In the genomic region with DNA sequence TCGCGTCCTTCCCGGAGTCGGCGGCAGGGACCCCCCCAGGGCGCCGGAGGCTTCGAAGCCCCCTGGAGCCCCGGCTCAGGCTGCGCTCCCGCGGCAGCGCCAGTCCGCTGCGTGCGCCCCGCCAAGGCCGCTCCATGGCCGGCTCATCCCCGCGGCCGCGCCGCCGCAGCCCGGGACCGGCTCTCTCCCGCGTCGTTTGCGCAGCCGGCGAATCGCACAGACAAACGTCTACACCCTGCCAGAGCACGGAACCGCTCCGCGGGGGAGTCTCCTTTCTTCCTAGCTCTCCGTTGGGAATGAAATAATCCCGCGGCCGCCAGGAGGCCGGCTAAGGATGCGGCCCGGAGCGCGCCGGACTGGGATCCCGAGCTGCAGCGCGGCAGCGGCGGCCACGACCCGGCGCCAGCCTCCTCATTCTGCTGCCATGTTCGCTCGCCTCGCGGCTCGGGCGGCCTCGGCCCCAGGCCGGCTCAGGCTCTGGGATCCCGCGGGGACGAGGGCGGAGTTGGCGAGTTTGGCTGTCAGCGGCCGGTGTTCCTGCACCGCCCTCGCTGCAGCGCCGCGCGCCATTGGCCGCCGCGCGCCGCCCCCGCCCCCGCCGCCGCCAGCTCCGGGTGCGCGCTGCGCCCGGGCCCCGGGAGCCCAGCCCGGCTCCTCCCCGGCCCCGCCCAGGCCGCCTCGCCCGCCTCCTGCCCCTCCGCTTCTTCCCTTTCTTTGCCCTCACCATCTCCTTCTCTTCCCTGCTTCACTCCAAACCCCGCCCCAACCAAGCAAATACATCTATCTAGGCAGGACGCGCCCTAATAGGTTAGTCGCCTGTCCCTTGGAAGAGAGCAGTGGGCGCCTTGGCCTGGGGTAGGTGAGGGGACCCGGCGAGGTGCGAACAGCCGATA, we compare ENCODE assay signal across 8 cellular contexts. TPM values are rescaled to one million over a fixed set of nuclear protein-coding genes. Genes with fewer than 3 reads are reported as not detected.
DNase-seq lines count a peak whose midpoint lies in the region; ATAC-seq and TF ChIP-seq lines count a peak whose summit lies in the region.

A gene with protein sequence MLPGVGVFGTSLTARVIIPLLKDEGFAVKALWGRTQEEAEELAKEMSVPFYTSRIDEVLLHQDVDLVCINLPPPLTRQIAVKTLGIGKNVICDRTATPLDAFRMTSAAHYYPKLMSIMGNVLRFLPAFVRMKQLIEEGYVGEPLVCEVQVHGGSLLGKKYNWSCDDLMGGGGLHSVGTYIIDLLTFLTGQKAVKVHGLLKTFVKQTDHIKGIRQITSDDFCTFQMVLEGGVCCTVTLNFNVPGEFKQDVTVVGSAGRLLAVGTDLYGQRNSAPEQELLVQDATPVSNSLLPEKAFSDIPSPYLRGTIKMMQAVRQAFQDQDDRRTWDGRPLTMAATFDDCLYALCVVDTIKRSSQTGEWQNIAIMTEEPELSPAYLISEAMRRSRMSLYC (minus strand): TSS at position 479 of the 893 bp plus-strand sequence. CDS start 710 bp downstream, outside the sequence.

- H4K20me1 ChIP-seq in Karpas-422 (ENCODE audit: insufficient read depth, low read depth, low read length) (peaks cover 22% of the 10 kb centered on the region), neural cell (ENCODE audit: insufficient read depth) (no peaks in the 10 kb centered on the region)

- peak within 1 kb of the TSS; percentile 85; the same call in 1 of the 2 replicates for H2AFZ ChIP-seq in Karpas-422 (ENCODE audit: low read length)
- peak within 1 kb of the TSS; percentile 51 for H2AFZ ChIP-seq in neural cell (ENCODE audit: low read depth, low read length)

- H3K79me2 ChIP-seq in Karpas-422 (ENCODE audit: low read length) = peaks cover 40% of the 10 kb centered on the region
- H3K79me2 ChIP-seq in neural cell (replicated peaks; ENCODE audit: insufficient read depth, low read length) = peaks cover 18% of the 10 kb centered on the region

- H3K4me1 ChIP-seq in Karpas-422 (ENCODE audit: low read length) = peaks cover 36% of the 10 kb centered on the region
- H3K4me1 ChIP-seq in RWPE2 (ENCODE audit: insufficient read depth, poor library complexity, severe bottlenecking) = peaks cover 20% of the 10 kb centered on the region
- H3K4me1 ChIP-seq in stomach smooth muscle (ENCODE audit: control insufficient read depth, insufficient read depth, low read length) = peaks cover 22% of the 10 kb centered on the region

- no peaks in the 10 kb centered on the region for H3K27me3 ChIP-seq in Karpas-422 (ENCODE audit: low read length)
- H3K27me3 ChIP-seq in RWPE2 (ENCODE audit: insufficient read depth, poor library complexity, severe bottlenecking) = no peaks in the 10 kb centered on the region
- no peaks in the 10 kb centered on the region for H3K27me3 ChIP-seq in neural cell (ENCODE audit: insufficient read depth, low read depth, low read length)
- no peaks in the 10 kb centered on the region for H3K27me3 ChIP-seq in stomach smooth muscle (ENCODE audit: control insufficient read depth in 1 of 2, insufficient read depth in 2 of 2, low read length in 2 of 2)

- TF ChIP-seq RAD21 in neural cell (conservative IDR thresholded peaks at IDR 0.05) = no peak

- no peaks in the 10 kb centered on the region for H3F3A ChIP-seq in neural cell (ENCODE audit: insufficient read depth, low read length, poor library complexity, severe bottlenecking)

- H3K9me2 ChIP-seq in Karpas-422 (replicated peaks; ENCODE audit: insufficient read depth, low read length) (no peaks in the 10 kb centered on the region), neural cell (ENCODE audit: insufficient read depth, low read length) (no peaks in the 10 kb centered on the region)

- H3K36me3 ChIP-seq in Karpas-422 (ENCODE audit: insufficient read depth, low read length) (peaks cover 5% of the 10 kb centered on the region; the same call in 1 of the 2 replicates), RWPE2 (ENCODE audit: low read depth) (0 out of 2 replicates have a peak, but pooled peaks cover 3% of the 10 kb centered on the region), neural cell (ENCODE audit: insufficient read depth, low read length) (no peaks in the 10 kb centered on the region), stomach smooth muscle (ENCODE audit: control insufficient read depth in 2 of 2, insufficient read depth in 2 of 2, low read length in 2 of 2) (no peaks in the 10 kb centered on the region)

- H3K9me3 ChIP-seq in Karpas-422 (ENCODE audit: low read length) (no peaks in the 10 kb centered on the region), RWPE2 (ENCODE audit: severe bottlenecking) (no peaks in the 10 kb centered on the region), neural cell (ENCODE audit: low read length) (no peaks in the 10 kb centered on the region), stomach smooth muscle (ENCODE audit: control insufficient read depth in 2 of 2, low read length in 2 of 2) (no peaks in the 10 kb centered on the region)

- H3K9ac ChIP-seq in Karpas-422 (ENCODE audit: low read length) (peak within 1 kb of the TSS; percentile 93), neural cell (ENCODE audit: low read length) (peak within 1 kb of the TSS; percentile 72), stomach smooth muscle (ENCODE audit: low read length in 2 of 2) (peak within 1 kb of the TSS; percentile 85 to 90)

- peak within 1 kb of the TSS; percentile 78 for H3K4me3 ChIP-seq in Karpas-422 (ENCODE audit: low read length)
- H3K4me3 ChIP-seq in RWPE2 (ENCODE audit: severe bottlenecking) = peak within 1 kb of the TSS; percentile 68
- peak within 1 kb of the TSS; percentile 82 for H3K4me3 ChIP-seq in fibroblast of villous mesenchyme (ENCODE audit: low read depth, low read length)
- peak within 1 kb of the TSS; percentile 93 for H3K4me3 ChIP-seq in neural cell (ENCODE audit: low read length)
- peak within 1 kb of the TSS; percentile 89 to 94 for H3K4me3 ChIP-seq in stomach smooth muscle (ENCODE audit: low read length in 2 of 2)

- peak; percentile 78 for ATAC-seq in GM21825 (IDR thresholded peaks at IDR 0.05; ENCODE audit: unreplicated experiment)
- peak; percentile 77 for ATAC-seq in RWPE2 (ENCODE audit: low read depth)

- DNase-seq in Daoy (ENCODE audit: low read depth) = peak; percentile 96
- DNase-seq in Karpas-422 = peak; percentile 96
- DNase-seq in RWPE2 (ENCODE audit: low spot score) = peak; percentile 88
- DNase-seq in activated gamma-delta T cell (lab: John Stamatoyannopoulos, UW) = peak; percentile 64
- DNase-seq in fibroblast of villous mesenchyme (ENCODE audit: low read depth) = peak; percentile 86

- peak within 1 kb of the TSS; percentile 81 for H3K4me2 ChIP-seq in Karpas-422 (ENCODE audit: low read depth, low read length, poor library complexity, severe bottlenecking)
- peak within 1 kb of the TSS; percentile 68 for H3K4me2 ChIP-seq in neural cell (ENCODE audit: low read length)

- no peak for TF ChIP-seq CTCF in RWPE2 (IDR thresholded peaks at IDR 0.05; ENCODE audit: poor library complexity, severe bottlenecking)
- TF ChIP-seq CTCF in fibroblast of villous mesenchyme (IDR thresholded peaks at IDR 0.05; ENCODE audit: insufficient read depth, low read depth, low read length) = no peak
- TF ChIP-seq CTCF in neural cell (IDR thresholded peaks at IDR 0.05; ENCODE audit: poor library complexity, severe bottlenecking) = peak; percentile 52

- peak within 1 kb of the TSS; percentile 73 for H3K27ac ChIP-seq in Karpas-422 (ENCODE audit: low read length)
- H3K27ac ChIP-seq in RWPE2 (ENCODE audit: poor library complexity, severe bottlenecking) = peak within 1 kb of the TSS; percentile 76
- H3K27ac ChIP-seq in neural cell (ENCODE audit: low read length) = peak within 1 kb of the TSS; percentile 68
- H3K27ac ChIP-seq in stomach smooth muscle (ENCODE audit: low read length) = peak within 1 kb of the TSS; percentile 84

- peak; percentile 10 for TF ChIP-seq EP300 in neural cell (conservative IDR thresholded peaks at IDR 0.05; ENCODE audit: poor library complexity, severe bottlenecking)

TF ChIP-seq in neural cell, 6 proteins besides CTCF, POLR2A, EP300 and RAD21:
- peak; percentile 5 for TF ChIP-seq TAF1 (IDR thresholded peaks at IDR 0.05; ENCODE audit: low read depth)
- peak; percentile 46 for TF ChIP-seq POLR2AphosphoS5 (IDR thresholded peaks at IDR 0.05)
- peak; percentile 49 for TF ChIP-seq SMC3 (conservative IDR thresholded peaks at IDR 0.05; ENCODE audit: poor library complexity)
- peak; percentile 68 for TF ChIP-seq MXI1 (conservative IDR thresholded peaks at IDR 0.05; ENCODE audit: poor library complexity, severe bottlenecking)
- TF ChIP-seq EZH2 (IDR thresholded peaks at IDR 0.05; ENCODE audit: borderline replicate concordance, insufficient read depth, low read length, poor library complexity, severe bottlenecking) = no peak
- TF ChIP-seq, protein P1, sequence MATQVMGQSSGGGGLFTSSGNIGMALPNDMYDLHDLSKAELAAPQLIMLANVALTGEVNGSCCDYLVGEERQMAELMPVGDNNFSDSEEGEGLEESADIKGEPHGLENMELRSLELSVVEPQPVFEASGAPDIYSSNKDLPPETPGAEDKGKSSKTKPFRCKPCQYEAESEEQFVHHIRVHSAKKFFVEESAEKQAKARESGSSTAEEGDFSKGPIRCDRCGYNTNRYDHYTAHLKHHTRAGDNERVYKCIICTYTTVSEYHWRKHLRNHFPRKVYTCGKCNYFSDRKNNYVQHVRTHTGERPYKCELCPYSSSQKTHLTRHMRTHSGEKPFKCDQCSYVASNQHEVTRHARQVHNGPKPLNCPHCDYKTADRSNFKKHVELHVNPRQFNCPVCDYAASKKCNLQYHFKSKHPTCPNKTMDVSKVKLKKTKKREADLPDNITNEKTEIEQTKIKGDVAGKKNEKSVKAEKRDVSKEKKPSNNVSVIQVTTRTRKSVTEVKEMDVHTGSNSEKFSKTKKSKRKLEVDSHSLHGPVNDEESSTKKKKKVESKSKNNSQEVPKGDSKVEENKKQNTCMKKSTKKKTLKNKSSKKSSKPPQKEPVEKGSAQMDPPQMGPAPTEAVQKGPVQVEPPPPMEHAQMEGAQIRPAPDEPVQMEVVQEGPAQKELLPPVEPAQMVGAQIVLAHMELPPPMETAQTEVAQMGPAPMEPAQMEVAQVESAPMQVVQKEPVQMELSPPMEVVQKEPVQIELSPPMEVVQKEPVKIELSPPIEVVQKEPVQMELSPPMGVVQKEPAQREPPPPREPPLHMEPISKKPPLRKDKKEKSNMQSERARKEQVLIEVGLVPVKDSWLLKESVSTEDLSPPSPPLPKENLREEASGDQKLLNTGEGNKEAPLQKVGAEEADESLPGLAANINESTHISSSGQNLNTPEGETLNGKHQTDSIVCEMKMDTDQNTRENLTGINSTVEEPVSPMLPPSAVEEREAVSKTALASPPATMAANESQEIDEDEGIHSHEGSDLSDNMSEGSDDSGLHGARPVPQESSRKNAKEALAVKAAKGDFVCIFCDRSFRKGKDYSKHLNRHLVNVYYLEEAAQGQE (IDR thresholded peaks at IDR 0.05; ENCODE audit: borderline replicate concordance) = peak; percentile 10

RNA-seq across cellular contexts. Expression of the gene that starts here (rescaled TPM):
- total RNA-seq in Daoy (2014; rRNA removed; shearing (Covaris generic)) = 4.5 and 6.3 TPM in 2 replicates
- total RNA-seq in Karpas-422 (2014; rRNA removed; shearing (Covaris generic); ENCODE audit: low replicate concordance) = 27.1 and 29.5 TPM in 2 replicates
- 4.2 and 4.7 TPM in 2 replicates for total RNA-seq in fibroblast of villous mesenchyme
- 7.0 and 8.2 TPM in 2 replicates for polyA plus RNA-seq in neural cell
- 23.1 and 25.0 TPM in 2 replicates for polyA minus RNA-seq in neural cell

Comparison
In these comparisons a context has a peak if more than half of its experiments do, and no peak if none do; other contexts are left out.
1. Peak in every context shown above with its lines: DNase-seq, ATAC-seq, H3K4me3 ChIP-seq and H3K27ac ChIP-seq.